Comparison of ENCODE assay signal across 1 cellular context in the genomic region with DNA sequence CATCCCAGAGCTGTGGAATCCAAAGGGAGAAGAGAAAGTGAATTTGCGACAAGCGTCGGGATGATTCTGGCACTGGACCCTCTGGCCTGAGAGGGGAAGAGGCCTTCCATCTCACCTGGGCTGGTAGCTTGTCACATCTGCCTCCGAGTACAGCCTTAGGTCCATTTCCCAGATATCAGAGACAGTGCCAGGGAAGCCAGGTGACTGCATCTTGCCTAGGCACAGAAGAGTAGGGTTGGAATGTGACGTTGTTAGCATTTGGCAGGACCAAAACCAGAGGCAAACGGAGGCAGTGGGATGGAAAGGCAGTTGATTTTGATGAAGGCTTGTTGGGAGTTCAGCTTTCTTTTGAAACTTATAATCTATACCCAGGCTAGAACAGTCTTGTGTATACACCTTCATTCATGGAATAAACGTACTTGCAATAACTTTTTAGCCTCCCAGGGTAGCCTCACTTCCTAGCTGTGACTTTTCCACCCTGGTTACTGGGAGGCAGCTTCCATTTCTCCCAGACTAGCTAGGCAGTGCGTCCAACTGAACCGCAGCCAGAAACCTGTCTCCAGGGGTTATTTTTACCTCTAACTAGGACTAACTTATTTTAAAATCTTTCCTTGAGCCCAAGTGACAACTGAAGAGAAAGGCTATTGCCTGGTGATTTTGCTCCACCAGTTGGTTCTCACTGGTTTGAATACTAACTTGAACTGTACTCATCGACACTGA.
TF ChIP-seq lines count a peak whose summit lies in the region.

No MANE protein-coding gene starts in this region.

TF ChIP-seq in IMR-90, 13 proteins besides CTCF, POLR2A, EP300 and RAD21:
- TF ChIP-seq RCOR1 (IDR thresholded peaks at IDR 0.05; ENCODE audit: insufficient replicate concordance, low read length) (no peak), RFX5 (IDR thresholded peaks at IDR 0.05; ENCODE audit: low read depth, low read length) (no peak), FOS (IDR thresholded peaks at IDR 0.05; ENCODE audit: low read depth, low read length) (no peak), SMC3 (IDR thresholded peaks at IDR 0.05; ENCODE audit: low read depth, low read length) (no peak), CHD1 (IDR thresholded peaks at IDR 0.05; ENCODE audit: low read depth, low read length) (no peak), MAZ (IDR thresholded peaks at IDR 0.05; ENCODE audit: borderline replicate concordance, low read depth, low read length) (no peak), BHLHE40 (IDR thresholded peaks at IDR 0.05; ENCODE audit: low read depth, low read length) (no peak), NFE2L2 (IDR thresholded peaks at IDR 0.05; ENCODE audit: low read depth, low read length) (no peak), MAFK (IDR thresholded peaks at IDR 0.05; ENCODE audit: low read depth, low read length) (no peak), MXI1 (IDR thresholded peaks at IDR 0.05; ENCODE audit: borderline replicate concordance, low read depth, low read length) (no peak), CEBPB (IDR thresholded peaks at IDR 0.05; ENCODE audit: low read depth, low read length) (no peak)
- TF ChIP-seq, protein P1, sequence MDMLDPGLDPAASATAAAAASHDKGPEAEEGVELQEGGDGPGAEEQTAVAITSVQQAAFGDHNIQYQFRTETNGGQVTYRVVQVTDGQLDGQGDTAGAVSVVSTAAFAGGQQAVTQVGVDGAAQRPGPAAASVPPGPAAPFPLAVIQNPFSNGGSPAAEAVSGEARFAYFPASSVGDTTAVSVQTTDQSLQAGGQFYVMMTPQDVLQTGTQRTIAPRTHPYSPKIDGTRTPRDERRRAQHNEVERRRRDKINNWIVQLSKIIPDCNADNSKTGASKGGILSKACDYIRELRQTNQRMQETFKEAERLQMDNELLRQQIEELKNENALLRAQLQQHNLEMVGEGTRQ (IDR thresholded peaks at IDR 0.05; ENCODE audit: low read depth, low read length) = no peak
- TF ChIP-seq, protein P2, sequence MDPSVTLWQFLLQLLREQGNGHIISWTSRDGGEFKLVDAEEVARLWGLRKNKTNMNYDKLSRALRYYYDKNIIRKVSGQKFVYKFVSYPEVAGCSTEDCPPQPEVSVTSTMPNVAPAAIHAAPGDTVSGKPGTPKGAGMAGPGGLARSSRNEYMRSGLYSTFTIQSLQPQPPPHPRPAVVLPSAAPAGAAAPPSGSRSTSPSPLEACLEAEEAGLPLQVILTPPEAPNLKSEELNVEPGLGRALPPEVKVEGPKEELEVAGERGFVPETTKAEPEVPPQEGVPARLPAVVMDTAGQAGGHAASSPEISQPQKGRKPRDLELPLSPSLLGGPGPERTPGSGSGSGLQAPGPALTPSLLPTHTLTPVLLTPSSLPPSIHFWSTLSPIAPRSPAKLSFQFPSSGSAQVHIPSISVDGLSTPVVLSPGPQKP (IDR thresholded peaks at IDR 0.05; ENCODE audit: borderline replicate concordance, low read depth, low read length) = no peak
